In genomic region chrX:155535866-155536265, GRCh38 we compare ENCODE assay signal across 19 cellular contexts.
"Had no signal": no experiment of that assay in that cellular context is flagged by ENCODE, and none has a peak within 500 bp of the region (broad histone marks: within the 10 kb centered on the region; RNA-seq: fewer than 3 reads in every experiment).

No MANE protein-coding gene starts in this region.

- H3K27me3 ChIP-seq: neutrophil, tibial artery, uterus had no signal

- H3K27ac Mint-ChIP-seq: activated B cell treated with CpG ODN at 0.5 μM for 24 hours; activated CD4-positive, alpha-beta T cell treated with anti-CD3 and anti-CD28 coated beads, Interleukin-2, amount 10 ng/mL, durations not matched to agents 24 days and 14 days; natural killer cell; T-helper 2 cell treated with Interferon-gamma antibody and Interleukin-4, amounts not matched to agents 5 μg/mL and 100 μg/mL, for 36 hours had no signal

- H3K27me3 Mint-ChIP-seq: activated B cell treated with CpG ODN at 0.5 μM for 24 hours; activated CD4-positive, alpha-beta T cell treated with anti-CD3 and anti-CD28 coated beads, Interleukin-2, amount 10 ng/mL, durations not matched to agents 24 days and 14 days had no signal

- H3K27ac ChIP-seq: neutrophil, parathyroid adenoma, tibial artery, uterus had no signal

- H3K4me1 Mint-ChIP-seq: activated B cell treated with CpG ODN at 0.5 μM for 24 hours; activated CD4-positive, alpha-beta T cell treated with anti-CD3 and anti-CD28 coated beads, Interleukin-2, amount 10 ng/mL, durations not matched to agents 24 days and 14 days had no signal

- ATAC-seq: natural killer cell had no signal

- H3K9me3 Mint-ChIP-seq: activated CD4-positive, alpha-beta T cell treated with anti-CD3 and anti-CD28 coated beads, Interleukin-2, amount 10 ng/mL, durations not matched to agents 24 days and 14 days had no signal

- FAIRE-seq: kidney had no signal

- H3K36me3 ChIP-seq: neutrophil, uterus had no signal

- H3K4me3 ChIP-seq: tibial artery, uterus had no signal

- H3K4me3 Mint-ChIP-seq: activated B cell treated with CpG ODN at 0.5 μM for 24 hours; activated CD4-positive, alpha-beta T cell treated with anti-CD3 and anti-CD28 coated beads, Interleukin-2, amount 10 ng/mL, durations not matched to agents 24 days and 14 days; natural killer cell; T-helper 2 cell treated with Interferon-gamma antibody and Interleukin-4, amounts not matched to agents 5 μg/mL and 100 μg/mL, for 36 hours had no signal

- H3K9me3 ChIP-seq: neutrophil had no signal

- DNase-seq: activated B cell treated with CpG ODN at 0.5 μM for 24 hours; activated CD4-positive, alpha-beta T cell treated with anti-CD3 and anti-CD28 coated beads, Interleukin-2, amount 10 ng/mL, durations not matched to agents 24 days and 14 days; activated naive CD4-positive, alpha-beta T cell; aorta; dermis blood vessel endothelial cell; erythroblast; hippocampal formation; kidney; mesendoderm; natural killer cell; retina; stimulated activated CD4-positive, alpha-beta T cell treated with anti-CD3 and anti-CD28 coated beads, Interleukin-15, amount 100 ng/mL, for 24 hours; stimulated activated CD4-positive, alpha-beta T cell treated with anti-CD3 and anti-CD28 coated beads, Interleukin-4, amount 100 ng/mL, for 24 hours; stimulated activated naive CD4-positive, alpha-beta T cell; tibial artery; uterus had no signal

- H3K36me3 Mint-ChIP-seq: natural killer cell had no signal

- H3K4me1 ChIP-seq: parathyroid adenoma, tibial artery, uterus had no signal
